Comparison of ENCODE assay signal across 14 cellular contexts in the genomic region with DNA sequence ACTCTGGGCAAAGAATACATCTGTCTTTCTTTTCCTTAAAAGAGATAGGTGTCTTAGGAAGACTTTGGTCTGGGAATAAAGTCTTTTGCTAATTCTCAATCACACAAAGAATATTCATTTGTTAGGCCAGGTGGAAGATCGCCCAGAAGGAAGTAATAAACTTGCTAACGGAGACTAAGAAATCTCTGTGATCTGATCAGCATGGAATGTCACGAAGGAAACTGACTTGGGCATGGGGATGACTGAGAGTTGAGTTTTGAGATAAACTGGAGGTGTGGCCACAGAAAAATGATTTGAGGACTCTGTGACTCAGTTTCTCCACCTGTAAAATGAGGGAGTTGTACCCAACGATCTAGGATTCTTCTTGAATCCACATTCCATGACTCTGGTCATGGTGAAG.
DNase-seq lines count a peak whose midpoint lies in the region; ATAC-seq and TF ChIP-seq lines count a peak whose summit lies in the region.
"Had no signal": no experiment of that assay in that cellular context is flagged by ENCODE, and none has a peak within 500 bp of the region (broad histone marks: within the 10 kb centered on the region; RNA-seq: fewer than 3 reads in every experiment).

No MANE protein-coding gene starts in this region.

- no peak overlapping the region for H3K9ac ChIP-seq in mammary epithelial cell (ENCODE audit: insufficient read depth, low read length)

- H3K4me3 ChIP-seq in mammary epithelial cell (replicated peaks in 1 of 3; ENCODE audit: insufficient read depth in 1 of 3, low read depth in 2 of 3, low read length in 3 of 3) (no peak overlapping the region), testis (no peak overlapping the region)
- H3K4me3 ChIP-seq: pancreas had no signal

- H3K4me2 ChIP-seq in mammary epithelial cell (ENCODE audit: insufficient read depth, low read depth, low read length) = no peak overlapping the region

- dilution Hi-C loops in mammary epithelial cell (cut with HindIII; ENCODE audit: low sequenced_read_pairs) = no loop called here

- DNase-seq in GM04504 (ENCODE audit: low read depth) (peak; percentile 63), mammary epithelial cell (peak; percentile 29), left colon (no peak), testis (no peak), SHP77 treated with DMSO at 0.1 percent for 48 hours (lab: John Stamatoyannopoulos, UW) (no peak), DMS 273 (lab: John Stamatoyannopoulos, UW; ENCODE audit: unreplicated experiment) (no peak)
- DNase-seq in activated CD4-positive, alpha-beta T cell treated with anti-CD3 and anti-CD28 coated beads, Interleukin-2, amount 50 U/mL, for 1 hour = no peak
- DNase-seq: HCEC 1CT, NCI-H2171, pancreas, Right ventricle myocardium superior, T1000 had no signal

- H3K36me3 ChIP-seq in mammary epithelial cell (ENCODE audit: insufficient read depth, low read length) (no peaks in the 10 kb centered on the region), testis (ENCODE audit: low read depth, missing control alignments) (no peaks in the 10 kb centered on the region)
- H3K36me3 ChIP-seq: pancreas had no signal

- CTCF ChIA-PET in mammary epithelial cell (lab: Charles Lee; ENCODE audit: low non-redundant PET) = no interaction called here

- H3K79me2 ChIP-seq in mammary epithelial cell (ENCODE audit: insufficient read depth, low read length) = no peaks in the 10 kb centered on the region

- intact Hi-C loops in mammary epithelial cell (cut with micrococcal nuclease) = no loop called here
- intact Hi-C loops in left colon (cut with DNase I, micrococcal nuclease) = no loop called here
- intact Hi-C loops in testis (cut with DNase I; ENCODE audit: low total_unique reads) = no loop called here

- TF ChIP-seq CTCF in mammary epithelial cell (conservative IDR thresholded peaks at IDR 0.05 in 1 of 2, IDR thresholded peaks at IDR 0.05 in 1 of 2; ENCODE audit: extremely low read depth in 1 of 2, insufficient read depth in 1 of 2, low read depth in 1 of 2, low read length in 2 of 2) = no peak
- no peak for TF ChIP-seq CTCF in testis (IDR thresholded peaks at IDR 0.05)

- no TSS peak for BruUV-seq in mammary epithelial cell (replicated peaks; lab: Mats Ljungman, UMichigan)

- H4K20me1 ChIP-seq in mammary epithelial cell (ENCODE audit: insufficient read depth, low read length) = no peaks in the 10 kb centered on the region

- in situ Hi-C loops in mammary epithelial cell (cut with MboI; ENCODE audit: low sequenced_read_pairs in 2 of 2) = no loop called here

- H3K27ac ChIP-seq in mammary epithelial cell (ENCODE audit: insufficient read depth, low read depth, low read length) = no peak overlapping the region
- H3K27ac ChIP-seq in testis = peak overlapping the region; percentile 19 to 67
- H3K27ac ChIP-seq: C4-2B had no signal

- 36% methylated on average over 4 of the region's 4 CpGs for WGBS in mammary epithelial cell (ENCODE audit: low coverage, missing lambda C conversion rate)
- WGBS in testis, 2 donors = 54 to 64% methylated on average over 4 of the region's 4 CpGs

- H3K27me3 ChIP-seq in mammary epithelial cell (ENCODE audit: insufficient read depth, low read length) (no peaks in the 10 kb centered on the region), testis (no peaks in the 10 kb centered on the region)
- H3K27me3 ChIP-seq: pancreas had no signal

- H3K4me1 ChIP-seq in mammary epithelial cell (ENCODE audit: insufficient read depth, low read length) (no peaks in the 10 kb centered on the region), testis (peaks cover 8% of the 10 kb centered on the region)
- H3K4me1 ChIP-seq: pancreas had no signal

- TF ChIP-seq POLR2A in testis (IDR thresholded peaks at IDR 0.05) = no peak

- no peaks in the 10 kb centered on the region for H3K9me3 ChIP-seq in mammary epithelial cell (replicated peaks; ENCODE audit: insufficient read depth, low read length)
- no peaks in the 10 kb centered on the region for H3K9me3 ChIP-seq in testis
- H3K9me3 ChIP-seq: pancreas had no signal

- ATAC-seq in left colon = peak; percentile 76
- no peak for ATAC-seq in GM21786 (IDR thresholded peaks at IDR 0.05; ENCODE audit: unreplicated experiment)

- no peak overlapping the region for H2AFZ ChIP-seq in mammary epithelial cell (ENCODE audit: low read depth, low read length)

Comparison
In these comparisons a context has a peak if more than half of its experiments do, and no peak if none do; other contexts are left out.
1. DNase-seq: peak in GM04504 (single experiment) and mammary epithelial cell (single experiment); none in left colon (0 of 2), testis (single experiment), SHP77 treated with DMSO at 0.1 percent for 48 hours (single experiment), activated CD4-positive, alpha-beta T cell treated with anti-CD3 and anti-CD28 coated beads, Interleukin-2, amount 50 U/mL, for 1 hour (single experiment) and DMS 273 (single experiment).